ENCODE assay signal across 19 cellular contexts in genomic region chr2:231127936-231128335, GRCh38. TPM values are rescaled to one million over a fixed set of nuclear protein-coding genes. Genes with fewer than 3 reads are reported as not detected.
DNase-seq lines count a peak whose midpoint lies in the region; ATAC-seq and TF ChIP-seq lines count a peak whose summit lies in the region.
"Had no signal": no experiment of that assay in that cellular context is flagged by ENCODE, and none has a peak within 500 bp of the region (broad histone marks: within the 10 kb centered on the region; RNA-seq: fewer than 3 reads in every experiment).

No MANE protein-coding gene starts in this region.

- DNase-seq in Caki2 (ENCODE audit: low read depth) (peak; percentile 27), HFFc6 (no peak), WTC11 (ENCODE audit: low spot score) (no peak), mesothelial cell of epicardium (ENCODE audit: low spot score in 2 of 2, unreplicated experiment in 2 of 2) (no peak), HuH-7.5 (ENCODE audit: low spot score) (no peak), posterior cingulate gyrus (no peak), GOT3 (lab: John Stamatoyannopoulos, UW) (no peak)
- DNase-seq: CD8-positive, alpha-beta memory T cell; DMS79 treated with DMSO at 0.1 percent for 48 hours; H9; MV-4-11; NCI-H1417 treated with DMSO at 0.1 percent for 48 hours; NCI-H187 treated with DMSO at 0.1 percent for 48 hours; NCI-H226; NCI-H524; OCI-M1; SJCRH30 had no signal

- H3K27ac Mint-ChIP-seq in HFFc6 (peak overlapping the region; percentile 87), WTC11 (peak overlapping the region; percentile 46), mesothelial cell of epicardium (peak overlapping the region; percentile 40)

- no peaks in the 10 kb centered on the region for H3K9me3 Mint-ChIP-seq in HFFc6
- no peaks in the 10 kb centered on the region for H3K9me3 Mint-ChIP-seq in WTC11
- no peaks in the 10 kb centered on the region for H3K9me3 Mint-ChIP-seq in mesothelial cell of epicardium
- H3K9me3 Mint-ChIP-seq: CD8-positive, alpha-beta memory T cell; H9 had no signal

- H3K27me3 Mint-ChIP-seq in HFFc6 (ENCODE audit: insufficient read depth) (no peaks in the 10 kb centered on the region), WTC11 (ENCODE audit: low read depth) (no peaks in the 10 kb centered on the region), mesothelial cell of epicardium (ENCODE audit: low read depth) (no peaks in the 10 kb centered on the region)
- H3K27me3 Mint-ChIP-seq: CD8-positive, alpha-beta memory T cell had no signal

- H3K4me1 Mint-ChIP-seq in HFFc6 (ENCODE audit: low read depth) (peaks cover 92% of the 10 kb centered on the region), WTC11 (peaks cover 43% of the 10 kb centered on the region), mesothelial cell of epicardium (peaks cover 80% of the 10 kb centered on the region)

- in situ Hi-C loops in Caki2 (cut with HindIII; ENCODE audit: low pct_unique_long_range_greater_than_20kb, low sequenced_read_pairs) = no loop called here

- no peak for TF ChIP-seq CTCF in HFFc6 (IDR thresholded peaks at IDR 0.05)
- TF ChIP-seq CTCF in WTC11 (IDR thresholded peaks at IDR 0.05) = no peak
- no peak for TF ChIP-seq CTCF in mesothelial cell of epicardium (IDR thresholded peaks at IDR 0.05; ENCODE audit: unreplicated experiment)

- CTCF ChIA-PET in WTC11 (lab: Charles Lee) = interaction anchor here (1.2 kb wide), 2 partner anchors 64 to 362 kb away, joined by 3 read pairs; no protein-coding TSS in a partner anchor

- ATAC-seq in WTC11 (no peak), HG02938 (IDR thresholded peaks at IDR 0.05; ENCODE audit: unreplicated experiment) (no peak)

- H3K36me3 Mint-ChIP-seq in HFFc6 (ENCODE audit: low read depth) = no peaks in the 10 kb centered on the region
- H3K36me3 Mint-ChIP-seq in WTC11 = no peaks in the 10 kb centered on the region
- H3K36me3 Mint-ChIP-seq in mesothelial cell of epicardium = no peaks in the 10 kb centered on the region

- POLR2A ChIA-PET in WTC11 (lab: Charles Lee) = no interaction called here

- intact Hi-C loops in posterior cingulate gyrus (cut with DNase I) = no loop called here

- H3K4me3 Mint-ChIP-seq in HFFc6 (no peak overlapping the region; the same call in 1 of the 2 replicates), WTC11 (no peak overlapping the region), mesothelial cell of epicardium (no peak overlapping the region)
- H3K4me3 Mint-ChIP-seq: CD8-positive, alpha-beta memory T cell; H9 had no signal

TF ChIP-seq in WTC11, 78 proteins besides CTCF, POLR2A, EP300 and RAD21 (continues in another document):
- TF ChIP-seq RELA (CRISPR knock-in tag; IDR thresholded peaks at IDR 0.05; ENCODE audit: borderline replicate concordance) (no peak), ATF3 (CRISPR knock-in tag; conservative IDR thresholded peaks at IDR 0.05) (no peak), ZMAT4 (CRISPR knock-in tag; IDR thresholded peaks at IDR 0.05) (no peak), ZNF263 (CRISPR knock-in tag; IDR thresholded peaks at IDR 0.05; ENCODE audit: low read depth) (no peak), NR3C1 (CRISPR knock-in tag; conservative IDR thresholded peaks at IDR 0.05; ENCODE audit: low read depth) (no peak), ZNF219 (CRISPR knock-in tag; IDR thresholded peaks at IDR 0.05; ENCODE audit: borderline replicate concordance) (no peak), NFYB (CRISPR knock-in tag; conservative IDR thresholded peaks at IDR 0.05; ENCODE audit: low read depth) (no peak), CREB1 (CRISPR knock-in tag; IDR thresholded peaks at IDR 0.05) (no peak)
- TF ChIP-seq, protein P1, sequence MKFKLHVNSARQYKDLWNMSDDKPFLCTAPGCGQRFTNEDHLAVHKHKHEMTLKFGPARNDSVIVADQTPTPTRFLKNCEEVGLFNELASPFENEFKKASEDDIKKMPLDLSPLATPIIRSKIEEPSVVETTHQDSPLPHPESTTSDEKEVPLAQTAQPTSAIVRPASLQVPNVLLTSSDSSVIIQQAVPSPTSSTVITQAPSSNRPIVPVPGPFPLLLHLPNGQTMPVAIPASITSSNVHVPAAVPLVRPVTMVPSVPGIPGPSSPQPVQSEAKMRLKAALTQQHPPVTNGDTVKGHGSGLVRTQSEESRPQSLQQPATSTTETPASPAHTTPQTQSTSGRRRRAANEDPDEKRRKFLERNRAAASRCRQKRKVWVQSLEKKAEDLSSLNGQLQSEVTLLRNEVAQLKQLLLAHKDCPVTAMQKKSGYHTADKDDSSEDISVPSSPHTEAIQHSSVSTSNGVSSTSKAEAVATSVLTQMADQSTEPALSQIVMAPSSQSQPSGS (CRISPR knock-in tag; IDR thresholded peaks at IDR 0.05; ENCODE audit: borderline replicate concordance, low read depth) = no peak
- TF ChIP-seq, protein P2, sequence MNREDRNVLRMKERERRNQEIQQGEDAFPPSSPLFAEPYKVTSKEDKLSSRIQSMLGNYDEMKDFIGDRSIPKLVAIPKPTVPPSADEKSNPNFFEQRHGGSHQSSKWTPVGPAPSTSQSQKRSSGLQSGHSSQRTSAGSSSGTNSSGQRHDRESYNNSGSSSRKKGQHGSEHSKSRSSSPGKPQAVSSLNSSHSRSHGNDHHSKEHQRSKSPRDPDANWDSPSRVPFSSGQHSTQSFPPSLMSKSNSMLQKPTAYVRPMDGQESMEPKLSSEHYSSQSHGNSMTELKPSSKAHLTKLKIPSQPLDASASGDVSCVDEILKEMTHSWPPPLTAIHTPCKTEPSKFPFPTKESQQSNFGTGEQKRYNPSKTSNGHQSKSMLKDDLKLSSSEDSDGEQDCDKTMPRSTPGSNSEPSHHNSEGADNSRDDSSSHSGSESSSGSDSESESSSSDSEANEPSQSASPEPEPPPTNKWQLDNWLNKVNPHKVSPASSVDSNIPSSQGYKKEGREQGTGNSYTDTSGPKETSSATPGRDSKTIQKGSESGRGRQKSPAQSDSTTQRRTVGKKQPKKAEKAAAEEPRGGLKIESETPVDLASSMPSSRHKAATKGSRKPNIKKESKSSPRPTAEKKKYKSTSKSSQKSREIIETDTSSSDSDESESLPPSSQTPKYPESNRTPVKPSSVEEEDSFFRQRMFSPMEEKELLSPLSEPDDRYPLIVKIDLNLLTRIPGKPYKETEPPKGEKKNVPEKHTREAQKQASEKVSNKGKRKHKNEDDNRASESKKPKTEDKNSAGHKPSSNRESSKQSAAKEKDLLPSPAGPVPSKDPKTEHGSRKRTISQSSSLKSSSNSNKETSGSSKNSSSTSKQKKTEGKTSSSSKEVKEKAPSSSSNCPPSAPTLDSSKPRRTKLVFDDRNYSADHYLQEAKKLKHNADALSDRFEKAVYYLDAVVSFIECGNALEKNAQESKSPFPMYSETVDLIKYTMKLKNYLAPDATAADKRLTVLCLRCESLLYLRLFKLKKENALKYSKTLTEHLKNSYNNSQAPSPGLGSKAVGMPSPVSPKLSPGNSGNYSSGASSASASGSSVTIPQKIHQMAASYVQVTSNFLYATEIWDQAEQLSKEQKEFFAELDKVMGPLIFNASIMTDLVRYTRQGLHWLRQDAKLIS (CRISPR knock-in tag; IDR thresholded peaks at IDR 0.05; ENCODE audit: borderline replicate concordance) = no peak
- TF ChIP-seq, protein P3, sequence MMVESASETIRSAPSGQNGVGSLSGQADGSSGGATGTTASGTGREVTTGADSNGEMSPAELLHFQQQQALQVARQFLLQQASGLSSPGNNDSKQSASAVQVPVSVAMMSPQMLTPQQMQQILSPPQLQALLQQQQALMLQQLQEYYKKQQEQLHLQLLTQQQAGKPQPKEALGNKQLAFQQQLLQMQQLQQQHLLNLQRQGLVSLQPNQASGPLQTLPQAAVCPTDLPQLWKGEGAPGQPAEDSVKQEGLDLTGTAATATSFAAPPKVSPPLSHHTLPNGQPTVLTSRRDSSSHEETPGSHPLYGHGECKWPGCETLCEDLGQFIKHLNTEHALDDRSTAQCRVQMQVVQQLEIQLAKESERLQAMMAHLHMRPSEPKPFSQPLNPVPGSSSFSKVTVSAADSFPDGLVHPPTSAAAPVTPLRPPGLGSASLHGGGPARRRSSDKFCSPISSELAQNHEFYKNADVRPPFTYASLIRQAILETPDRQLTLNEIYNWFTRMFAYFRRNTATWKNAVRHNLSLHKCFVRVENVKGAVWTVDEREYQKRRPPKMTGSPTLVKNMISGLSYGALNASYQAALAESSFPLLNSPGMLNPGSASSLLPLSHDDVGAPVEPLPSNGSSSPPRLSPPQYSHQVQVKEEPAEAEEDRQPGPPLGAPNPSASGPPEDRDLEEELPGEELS (CRISPR knock-in tag; IDR thresholded peaks at IDR 0.05) = no peak

RNA-seq across cellular contexts. Expression of gene HTR2B, which starts 3.1 kb away (rescaled TPM):
- 0.12 and 0.51 TPM in 2 replicates for total RNA-seq in Caki2 (2014; rRNA removed; shearing (Covaris generic); ENCODE audit: low replicate concordance)
- under 1 TPM in 5 of 6 experiments, not detected in 1; 0.09 to 0.33 (median 0.26) TPM for total RNA-seq in HFFc6 (2021; fragmentation: NEBNext Ultra II Directional; extraction: Animal tissue kit (Norgen Biotek cat#: 25700))
- total RNA-seq in WTC11 (2021) (not detected in 3 replicates), mesothelial cell of epicardium (2.6 to 3.7 TPM (median 3.4 TPM) in 3 replicates)
- total RNA-seq: A673; CD8-positive, alpha-beta memory T cell; H9 had no signal
